In genomic region chr9:4656621-4657020, GRCh38 we compare ENCODE assay signal across 23 cellular contexts. TPM values are rescaled to one million over a fixed set of nuclear protein-coding genes. Genes with fewer than 3 reads are reported as not detected.
DNase-seq lines count a peak whose midpoint lies in the region; ATAC-seq, FAIRE-seq and TF ChIP-seq lines count a peak whose summit lies in the region.
"Had no signal": no experiment of that assay in that cellular context is flagged by ENCODE, and none has a peak within 500 bp of the region (broad histone marks: within the 10 kb centered on the region; RNA-seq: fewer than 3 reads in every experiment).

No MANE protein-coding gene starts in this region.

- TF ChIP-seq EP300 in K562 (IDR thresholded peaks at IDR 0.05; ENCODE audit: low read length) = no peak

- H3K9ac ChIP-seq in SK-N-MC (ENCODE audit: insufficient read length) (peak overlapping the region; percentile 76), K562 (ENCODE audit: insufficient read depth in 1 of 2, low read depth in 2 of 2, low read length in 2 of 2) (no peak overlapping the region)
- H3K9ac ChIP-seq: BLaER1 had no signal

- CTCF ChIA-PET in K562 (lab: Yijun Ruan, JAX; ENCODE audit: low intra/inter-chr PET ratio) = no interaction called here

- DNase-seq in GM23338 (ENCODE audit: low spot score) (no peak), SK-N-MC (ENCODE audit: low read depth, low spot score) (no peak), K562 (ENCODE audit: extremely low read depth in 1 of 4, low spot score in 3 of 4) (no peak), progenitor cell of endocrine pancreas (ENCODE audit: low spot score, unreplicated experiment) (no peak), GM13977 (ENCODE audit: low spot score) (no peak), T-helper 9 cell (no peak)
- DNase-seq: CD4-positive, alpha-beta T cell; CD8-positive, alpha-beta memory T cell; DMS 273 treated with DMSO at 0.1 percent for 48 hours; DMS79; EL; GDM1; H9 had no signal

- TF ChIP-seq POLR2A in K562 (conservative IDR thresholded peaks at IDR 0.05) = peak; percentile 73

- in situ Hi-C loops in K562 (cut with MboI) (no loop called here), GM13977 (cut with MboI; ENCODE audit: low pct_unique_long_range_greater_than_20kb, low sequenced_read_pairs, unreplicated experiment) (no loop called here)

- H3K4me3 ChIP-seq in GM23338 (no peak overlapping the region), SK-N-MC (peak overlapping the region; percentile 61), K562 (no peak overlapping the region)
- H3K4me3 ChIP-seq: BLaER1, GM12878 had no signal

- WGBS in K562 (ENCODE audit: insufficient coverage, low coverage, missing lambda C conversion rate) = 41% methylated on average over 3 of the region's 3 CpGs

- H3K9me1 ChIP-seq in K562 (ENCODE audit: control insufficient read depth, insufficient read depth, low read length) = no peaks in the 10 kb centered on the region

- H3K4me1 ChIP-seq in GM23338 (ENCODE audit: insufficient read depth) = peaks cover 28% of the 10 kb centered on the region
- no peaks in the 10 kb centered on the region; a peak in 1 of 5 replicates for H3K4me1 ChIP-seq in K562 (replicated peaks in 1 of 2; ENCODE audit: control insufficient read depth in 2 of 2, insufficient read depth in 2 of 2, low read length in 2 of 2)

- BruUV-seq in K562 (replicated peaks; lab: Mats Ljungman, UMichigan) = no TSS peak

- no peak for TF ChIP-seq RAD21 in K562 (CRISPR knock-in tag; conservative IDR thresholded peaks at IDR 0.05 in 1 of 2, IDR thresholded peaks at IDR 0.05 in 1 of 2)

- H2AFZ ChIP-seq in GM23338 (no peak overlapping the region), K562 (ENCODE audit: low read depth, low read length) (no peak overlapping the region)

- FAIRE-seq in K562 (lab: Jason Lieb, UNC) = no peak
- FAIRE-seq: D721Med, GM12878, GM18507 had no signal

- no peaks in the 10 kb centered on the region for H3K9me2 ChIP-seq in GM23338 (ENCODE audit: insufficient read depth)

- intact Hi-C loops in K562 (cut with micrococcal nuclease) = no loop called here

- H3K36me3 Mint-ChIP-seq in GM23338 (ENCODE audit: low read depth) (peaks cover 4% of the 10 kb centered on the region; the same call in 1 of the 3 replicates), progenitor cell of endocrine pancreas (ENCODE audit: insufficient read depth) (peaks cover 9% of the 10 kb centered on the region)
- H3K36me3 Mint-ChIP-seq: CD14-positive monocyte had no signal

- H3K27me3 Mint-ChIP-seq in GM23338 (ENCODE audit: insufficient read depth, low read depth, poor library complexity) (peaks cover 3% of the 10 kb centered on the region), progenitor cell of endocrine pancreas (no peaks in the 10 kb centered on the region)
- H3K27me3 Mint-ChIP-seq: CD4-positive, alpha-beta T cell had no signal

- H3K36me3 ChIP-seq in GM23338 (ENCODE audit: insufficient read depth) (no peaks in the 10 kb centered on the region), SK-N-MC (ENCODE audit: insufficient read depth, low read length) (peaks cover 51% of the 10 kb centered on the region), K562 (ENCODE audit: control insufficient read depth, insufficient read depth, low read length) (no peaks in the 10 kb centered on the region)
- H3K36me3 ChIP-seq: BLaER1 had no signal

- POLR2A ChIA-PET in K562 (lab: Yijun Ruan, JAX) = no interaction called here

- ATAC-seq in GM23338 (no peak), K562 (no peak), HG02884 (IDR thresholded peaks at IDR 0.05; ENCODE audit: unreplicated experiment) (no peak)
- ATAC-seq: GM12878, HCT116 had no signal

- H3F3A ChIP-seq in GM23338 (replicated peaks; ENCODE audit: low read depth) = no peaks in the 10 kb centered on the region

- H4K20me1 ChIP-seq in GM23338 (replicated peaks; ENCODE audit: insufficient read depth) (no peaks in the 10 kb centered on the region), K562 (replicated peaks; ENCODE audit: control insufficient read depth, insufficient read depth, low read length) (no peaks in the 10 kb centered on the region)
- H4K20me1 ChIP-seq: BLaER1 had no signal

- H3K27ac Mint-ChIP-seq in GM23338 (no peak overlapping the region), progenitor cell of endocrine pancreas (peak overlapping the region; percentile 89)
- H3K27ac Mint-ChIP-seq: B cell; CD14-positive monocyte; CD4-positive, alpha-beta T cell had no signal

- no peaks in the 10 kb centered on the region for H3K79me2 ChIP-seq in GM23338 (replicated peaks; ENCODE audit: insufficient read depth)
- H3K79me2 ChIP-seq in K562 (ENCODE audit: control insufficient read depth, insufficient read depth, low read length) = no peaks in the 10 kb centered on the region

- no peak overlapping the region for H3K4me3 Mint-ChIP-seq in GM23338
- H3K4me3 Mint-ChIP-seq in progenitor cell of endocrine pancreas (ENCODE audit: low read depth) = no peak overlapping the region
- H3K4me3 Mint-ChIP-seq: B cell; CD4-positive, alpha-beta T cell; H9 had no signal

- no peaks in the 10 kb centered on the region for H3K27me3 ChIP-seq in GM23338 (ENCODE audit: insufficient read depth)
- peaks cover 0 to 9% of the 10 kb centered on the region in 2 experiments; a peak in 3 of 5 replicates for H3K27me3 ChIP-seq in K562 (ENCODE audit: control insufficient read depth in 2 of 2, insufficient read depth in 2 of 2, low read length in 2 of 2)
- H3K27me3 ChIP-seq: BLaER1 had no signal

- peaks cover 26% of the 10 kb centered on the region for H3K4me1 Mint-ChIP-seq in GM23338
- H3K4me1 Mint-ChIP-seq in progenitor cell of endocrine pancreas (ENCODE audit: low read depth) = peaks cover 25% of the 10 kb centered on the region
- H3K4me1 Mint-ChIP-seq: B cell had no signal

- peaks cover 12% of the 10 kb centered on the region; the same call in 1 of the 2 replicates for H3K9me3 ChIP-seq in SK-N-MC (ENCODE audit: low read depth, low read length)
- no peaks in the 10 kb centered on the region for H3K9me3 ChIP-seq in K562 (replicated peaks; ENCODE audit: control insufficient read depth, insufficient read depth, low read depth, low read length)
- H3K9me3 ChIP-seq: BLaER1 had no signal

- H3K4me2 ChIP-seq in GM23338 (peak overlapping the region; percentile 23; the same call in 1 of the 2 replicates), K562 (ENCODE audit: insufficient read depth, low read length) (no peak overlapping the region)
- H3K4me2 ChIP-seq: BLaER1 had no signal

- H3K9me3 Mint-ChIP-seq in GM23338 (0 out of 3 replicates have a peak, but pooled peaks cover 3% of the 10 kb centered on the region), progenitor cell of endocrine pancreas (ENCODE audit: low read depth) (peaks cover 3% of the 10 kb centered on the region)
- H3K9me3 Mint-ChIP-seq: CD4-positive, alpha-beta T cell; CD8-positive, alpha-beta memory T cell had no signal

- no peak for TF ChIP-seq CTCF in GM23338 (conservative IDR thresholded peaks at IDR 0.05; ENCODE audit: low read depth in 2 of 2)
- no peak for TF ChIP-seq CTCF in K562 (IDR thresholded peaks at IDR 0.05 in 2 of 3, conservative IDR thresholded peaks at IDR 0.05 in 1 of 3; ENCODE audit: insufficient read depth in 2 of 3, low read depth in 1 of 3, low read length in 3 of 3)
- TF ChIP-seq CTCF in progenitor cell of endocrine pancreas (IDR thresholded peaks at IDR 0.05; ENCODE audit: unreplicated experiment) = no peak
- no peak for TF ChIP-seq CTCF in GM13977 (IDR thresholded peaks at IDR 0.05; ENCODE audit: extremely low read depth, insufficient read depth, missing control alignments)

- H3K27ac ChIP-seq in GM23338 (ENCODE audit: low read depth) (peak overlapping the region; percentile 30; the same call in 1 of the 2 replicates), SK-N-MC (peak overlapping the region; percentile 99), K562 (ENCODE audit: extremely low read depth, low read depth, low read length) (no peak overlapping the region)
- H3K27ac ChIP-seq: BLaER1 had no signal

RNA-seq across cellular contexts. Expression of gene PLPP6, which starts 5.5 kb away (rescaled TPM):
- 13.2 and 15.2 TPM in 2 replicates for total RNA-seq in GM23338 (2014; rRNA removed; shearing (Covaris generic))
- polyA plus RNA-seq in GM23338 (2016; fragmentation: Nextera tagmentation; extraction: Ambion mirVana) (5.8 and 6.3 TPM in 2 replicates), K562 (2011; rRNA removed) (8.3 and 8.9 TPM in 2 replicates), K562 (2014; fragmentation: Illumina TruSeq; extraction: Trizol) (7.0 and 7.3 TPM in 2 replicates), K562 (2014; fragmentation: Nextera tagmentation; extraction: Ambion mirVana) (1 to 10 TPM; 1.9 to 2.0 TPM), K562 (2014; rRNA removed) (6.3 and 6.7 TPM in 2 replicates)
- total RNA-seq in K562 (2011; cell fraction: chromatin; rRNA removed; ENCODE audit: low replicate concordance) = 9.1 TPM in 2 replicates
- 12.2 and 13.0 TPM in 2 replicates for total RNA-seq in K562 (2011; cell fraction: nucleolus; rRNA removed)
- 12.5 and 16.6 TPM in 2 replicates for total RNA-seq in K562 (2011; cell fraction: nucleoplasm; rRNA removed)
- total RNA-seq in K562 (2014; rRNA removed) (5.4 and 5.6 TPM in 2 replicates), K562 (2014; rRNA removed; fragmentation: Illumina TruSeq; extraction: Trizol) (4.9 and 5.3 TPM in 2 replicates), K562 (2015; rRNA removed; fragmentation: Illumina TruSeq; extraction: Trizol) (4.5 and 5.1 TPM in 2 replicates), K562 (2021) (6.4 and 6.9 TPM in 2 replicates), progenitor cell of endocrine pancreas (21.2 and 22.5 TPM in 2 replicates)
- polyA plus RNA-seq in K562 (2011; cell fraction: cytosol; rRNA removed) = 6.0 and 8.2 TPM in 2 replicates
- polyA plus RNA-seq in K562 (2011; cell fraction: nucleus; rRNA removed) = 10.3 and 12.0 TPM in 2 replicates
- 6.9 and 8.6 TPM in 2 replicates for polyA plus RNA-seq in K562 (2012)
- 8.7 and 9.3 TPM in 2 replicates for polyA minus RNA-seq in K562 (2011; rRNA and poly(A)+ RNA removed)
- 4.7 and 4.9 TPM in 2 replicates for polyA minus RNA-seq in K562 (2011; cell fraction: cytosol; rRNA and poly(A)+ RNA removed)
- 9.6 and 14.2 TPM in 2 replicates for polyA minus RNA-seq in K562 (2011; cell fraction: nucleus; rRNA and poly(A)+ RNA removed)

RNA-seq across cellular contexts. Expression of gene SPATA6L, which starts 9.7 kb away (rescaled TPM):
- total RNA-seq in GM23338 (2014; rRNA removed; shearing (Covaris generic)) = 0.39 and 1.7 TPM in 2 replicates
- polyA plus RNA-seq in GM23338 (2016; fragmentation: Nextera tagmentation; extraction: Ambion mirVana) = 1.9 and 2.2 TPM in 2 replicates
- total RNA-seq in K562 (2011; cell fraction: chromatin; rRNA removed; ENCODE audit: low replicate concordance) = 0.16 TPM in 1 of 2 replicates, not detected in the other
- not detected in 2 replicates for total RNA-seq in K562 (2011; cell fraction: nucleolus; rRNA removed)
- total RNA-seq in K562 (2011; cell fraction: nucleoplasm; rRNA removed) = 0.15 TPM in 1 of 2 replicates, not detected in the other
- total RNA-seq in K562 (2014; rRNA removed) = 1.00 TPM in 1 of 2 replicates, not detected in the other
- 0.06 TPM in 1 of 2 replicates, not detected in the other for total RNA-seq in K562 (2014; rRNA removed; fragmentation: Illumina TruSeq; extraction: Trizol)
- not detected in 2 replicates for total RNA-seq in K562 (2015; rRNA removed; fragmentation: Illumina TruSeq; extraction: Trizol)
- not detected in 2 replicates for total RNA-seq in K562 (2021)
- 0.03 and 0.04 TPM in 2 replicates for polyA plus RNA-seq in K562 (2011; rRNA removed)
- not detected in 2 replicates for polyA plus RNA-seq in K562 (2011; cell fraction: cytosol; rRNA removed)
- 0.10 and 0.45 TPM in 2 replicates for polyA plus RNA-seq in K562 (2011; cell fraction: nucleus; rRNA removed)
- 0.14 and 0.57 TPM in 2 replicates for polyA plus RNA-seq in K562 (2012)
- not detected in 2 replicates for polyA plus RNA-seq in K562 (2014; fragmentation: Illumina TruSeq; extraction: Trizol)
- polyA plus RNA-seq in K562 (2014; fragmentation: Nextera tagmentation; extraction: Ambion mirVana) = under 1 TPM; 0.04 to 0.08 TPM
- polyA plus RNA-seq in K562 (2014; rRNA removed) = 0.21 and 0.31 TPM in 2 replicates
- 0.03 and 0.25 TPM in 2 replicates for polyA minus RNA-seq in K562 (2011; rRNA and poly(A)+ RNA removed)
- not detected in 2 replicates for polyA minus RNA-seq in K562 (2011; cell fraction: cytosol; rRNA and poly(A)+ RNA removed)
- polyA minus RNA-seq in K562 (2011; cell fraction: nucleus; rRNA and poly(A)+ RNA removed) = not detected in 2 replicates
- 7.1 and 7.8 TPM in 2 replicates for total RNA-seq in progenitor cell of endocrine pancreas
- total RNA-seq: A172, H4 had no signal
- polyA plus RNA-seq: CD14-positive monocyte had no signal

RNA-seq across cellular contexts. Expression of gene CDC37L1, which starts 22.7 kb away (rescaled TPM):
- 26.9 and 28.9 TPM in 2 replicates for total RNA-seq in GM23338 (2014; rRNA removed; shearing (Covaris generic))
- polyA plus RNA-seq in GM23338 (2016; fragmentation: Nextera tagmentation; extraction: Ambion mirVana) (24.0 and 29.6 TPM in 2 replicates), K562 (2011; rRNA removed) (3.6 and 5.4 TPM in 2 replicates), K562 (2014; fragmentation: Illumina TruSeq; extraction: Trizol) (5.3 and 5.4 TPM in 2 replicates), K562 (2014; fragmentation: Nextera tagmentation; extraction: Ambion mirVana) (1 to 10 TPM; 1.5 TPM), K562 (2014; rRNA removed) (7.5 and 9.6 TPM in 2 replicates)
- total RNA-seq in K562 (2011; cell fraction: chromatin; rRNA removed; ENCODE audit: low replicate concordance) = 11.4 and 21.5 TPM in 2 replicates
- 4.7 and 9.3 TPM in 2 replicates for total RNA-seq in K562 (2011; cell fraction: nucleolus; rRNA removed)
- 7.1 and 9.8 TPM in 2 replicates for total RNA-seq in K562 (2011; cell fraction: nucleoplasm; rRNA removed)
- total RNA-seq in K562 (2014; rRNA removed) (6.0 and 8.1 TPM in 2 replicates), K562 (2014; rRNA removed; fragmentation: Illumina TruSeq; extraction: Trizol) (7.8 and 8.5 TPM in 2 replicates), K562 (2015; rRNA removed; fragmentation: Illumina TruSeq; extraction: Trizol) (7.2 and 7.8 TPM in 2 replicates), K562 (2021) (5.5 and 7.9 TPM in 2 replicates), progenitor cell of endocrine pancreas (15.5 and 16.6 TPM in 2 replicates)
- 1.4 and 2.2 TPM in 2 replicates for polyA plus RNA-seq in K562 (2011; cell fraction: cytosol; rRNA removed)
- polyA plus RNA-seq in K562 (2011; cell fraction: nucleus; rRNA removed) = 2.8 and 2.9 TPM in 2 replicates
- 3.6 and 4.0 TPM in 2 replicates for polyA plus RNA-seq in K562 (2012)
- 9.3 and 10.3 TPM in 2 replicates for polyA minus RNA-seq in K562 (2011; rRNA and poly(A)+ RNA removed)
- 3.6 and 5.2 TPM in 2 replicates for polyA minus RNA-seq in K562 (2011; cell fraction: cytosol; rRNA and poly(A)+ RNA removed)
- 6.3 and 9.4 TPM in 2 replicates for polyA minus RNA-seq in K562 (2011; cell fraction: nucleus; rRNA and poly(A)+ RNA removed)
